ENCODE assay signal across 1 cellular context in the genomic region with DNA sequence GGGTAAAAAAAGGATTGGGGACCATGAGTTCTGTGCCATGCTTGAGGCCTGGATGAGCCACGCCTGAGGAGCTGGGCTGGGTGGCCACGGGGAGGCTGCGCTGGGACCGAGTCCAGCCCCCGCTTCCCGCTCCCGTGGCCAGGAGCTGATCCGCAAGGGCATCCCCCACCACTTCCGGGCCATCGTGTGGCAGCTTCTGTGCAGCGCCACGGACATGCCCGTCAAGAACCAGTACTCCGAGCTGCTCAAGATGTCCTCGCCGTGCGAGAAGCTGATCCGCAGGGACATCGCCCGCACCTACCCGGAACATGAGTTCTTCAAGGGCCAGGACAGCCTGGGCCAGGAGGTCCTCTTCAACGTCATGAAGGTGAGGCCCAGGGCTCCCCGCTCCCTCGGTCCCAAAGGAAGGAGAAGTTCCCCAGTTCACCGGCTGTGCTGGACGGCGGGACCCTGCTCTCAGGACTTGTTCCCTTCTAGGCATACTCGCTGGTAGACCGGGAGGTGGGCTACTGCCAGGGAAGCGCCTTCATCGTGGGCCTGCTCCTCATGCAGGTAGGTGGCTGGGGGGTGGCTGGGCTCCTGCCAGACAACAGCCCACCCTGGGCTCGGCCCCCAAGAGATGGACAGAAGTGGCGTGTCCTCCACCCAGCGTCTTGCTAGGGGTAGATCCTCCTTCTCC.
TF ChIP-seq lines count a peak whose summit lies in the region.

No MANE protein-coding gene starts in this region.

TF ChIP-seq in GM23338, 12 proteins besides CTCF, POLR2A, EP300 and RAD21 (continued from another document):
- TF ChIP-seq, protein P1, sequence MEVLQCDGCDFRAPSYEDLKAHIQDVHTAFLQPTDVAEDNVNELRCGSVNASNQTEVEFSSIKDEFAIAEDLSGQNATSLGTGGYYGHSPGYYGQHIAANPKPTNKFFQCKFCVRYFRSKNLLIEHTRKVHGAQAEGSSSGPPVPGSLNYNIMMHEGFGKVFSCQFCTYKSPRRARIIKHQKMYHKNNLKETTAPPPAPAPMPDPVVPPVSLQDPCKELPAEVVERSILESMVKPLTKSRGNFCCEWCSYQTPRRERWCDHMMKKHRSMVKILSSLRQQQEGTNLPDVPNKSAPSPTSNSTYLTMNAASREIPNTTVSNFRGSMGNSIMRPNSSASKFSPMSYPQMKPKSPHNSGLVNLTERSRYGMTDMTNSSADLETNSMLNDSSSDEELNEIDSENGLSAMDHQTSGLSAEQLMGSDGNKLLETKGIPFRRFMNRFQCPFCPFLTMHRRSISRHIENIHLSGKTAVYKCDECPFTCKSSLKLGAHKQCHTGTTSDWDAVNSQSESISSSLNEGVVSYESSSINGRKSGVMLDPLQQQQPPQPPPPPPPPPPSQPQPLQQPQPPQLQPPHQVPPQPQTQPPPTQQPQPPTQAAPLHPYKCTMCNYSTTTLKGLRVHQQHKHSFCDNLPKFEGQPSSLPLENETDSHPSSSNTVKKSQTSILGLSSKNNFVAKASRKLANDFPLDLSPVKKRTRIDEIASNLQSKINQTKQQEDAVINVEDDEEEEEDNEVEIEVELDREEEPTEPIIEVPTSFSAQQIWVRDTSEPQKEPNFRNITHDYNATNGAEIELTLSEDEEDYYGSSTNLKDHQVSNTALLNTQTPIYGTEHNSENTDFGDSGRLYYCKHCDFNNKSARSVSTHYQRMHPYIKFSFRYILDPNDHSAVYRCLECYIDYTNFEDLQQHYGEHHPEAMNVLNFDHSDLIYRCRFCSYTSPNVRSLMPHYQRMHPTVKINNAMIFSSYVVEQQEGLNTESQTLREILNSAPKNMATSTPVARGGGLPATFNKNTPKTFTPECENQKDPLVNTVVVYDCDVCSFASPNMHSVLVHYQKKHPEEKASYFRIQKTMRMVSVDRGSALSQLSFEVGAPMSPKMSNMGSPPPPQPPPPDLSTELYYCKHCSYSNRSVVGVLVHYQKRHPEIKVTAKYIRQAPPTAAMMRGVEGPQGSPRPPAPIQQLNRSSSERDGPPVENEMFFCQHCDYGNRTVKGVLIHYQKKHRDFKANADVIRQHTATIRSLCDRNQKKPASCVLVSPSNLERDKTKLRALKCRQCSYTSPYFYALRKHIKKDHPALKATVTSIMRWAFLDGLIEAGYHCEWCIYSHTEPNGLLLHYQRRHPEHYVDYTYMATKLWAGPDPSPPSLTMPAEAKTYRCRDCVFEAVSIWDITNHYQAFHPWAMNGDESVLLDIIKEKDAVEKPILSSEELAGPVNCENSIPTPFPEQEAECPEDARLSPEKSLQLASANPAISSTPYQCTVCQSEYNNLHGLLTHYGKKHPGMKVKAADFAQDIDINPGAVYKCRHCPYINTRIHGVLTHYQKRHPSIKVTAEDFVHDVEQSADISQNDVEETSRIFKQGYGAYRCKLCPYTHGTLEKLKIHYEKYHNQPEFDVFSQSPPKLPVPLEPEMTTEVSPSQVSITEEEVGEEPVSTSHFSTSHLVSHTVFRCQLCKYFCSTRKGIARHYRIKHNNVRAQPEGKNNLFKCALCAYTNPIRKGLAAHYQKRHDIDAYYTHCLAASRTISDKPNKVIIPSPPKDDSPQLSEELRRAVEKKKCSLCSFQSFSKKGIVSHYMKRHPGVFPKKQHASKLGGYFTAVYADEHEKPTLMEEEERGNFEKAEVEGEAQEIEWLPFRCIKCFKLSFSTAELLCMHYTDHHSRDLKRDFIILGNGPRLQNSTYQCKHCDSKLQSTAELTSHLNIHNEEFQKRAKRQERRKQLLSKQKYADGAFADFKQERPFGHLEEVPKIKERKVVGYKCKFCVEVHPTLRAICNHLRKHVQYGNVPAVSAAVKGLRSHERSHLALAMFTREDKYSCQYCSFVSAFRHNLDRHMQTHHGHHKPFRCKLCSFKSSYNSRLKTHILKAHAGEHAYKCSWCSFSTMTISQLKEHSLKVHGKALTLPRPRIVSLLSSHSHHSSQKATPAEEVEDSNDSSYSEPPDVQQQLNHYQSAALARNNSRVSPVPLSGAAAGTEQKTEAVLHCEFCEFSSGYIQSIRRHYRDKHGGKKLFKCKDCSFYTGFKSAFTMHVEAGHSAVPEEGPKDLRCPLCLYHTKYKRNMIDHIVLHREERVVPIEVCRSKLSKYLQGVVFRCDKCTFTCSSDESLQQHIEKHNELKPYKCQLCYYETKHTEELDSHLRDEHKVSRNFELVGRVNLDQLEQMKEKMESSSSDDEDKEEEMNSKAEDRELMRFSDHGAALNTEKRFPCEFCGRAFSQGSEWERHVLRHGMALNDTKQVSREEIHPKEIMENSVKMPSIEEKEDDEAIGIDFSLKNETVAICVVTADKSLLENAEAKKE (CRISPR knock-in tag; IDR thresholded peaks at IDR 0.05): no peak
- TF ChIP-seq CREB1 (CRISPR knock-in tag; IDR thresholded peaks at IDR 0.05; ENCODE audit: low read depth): no peak
- TF ChIP-seq, protein P2, sequence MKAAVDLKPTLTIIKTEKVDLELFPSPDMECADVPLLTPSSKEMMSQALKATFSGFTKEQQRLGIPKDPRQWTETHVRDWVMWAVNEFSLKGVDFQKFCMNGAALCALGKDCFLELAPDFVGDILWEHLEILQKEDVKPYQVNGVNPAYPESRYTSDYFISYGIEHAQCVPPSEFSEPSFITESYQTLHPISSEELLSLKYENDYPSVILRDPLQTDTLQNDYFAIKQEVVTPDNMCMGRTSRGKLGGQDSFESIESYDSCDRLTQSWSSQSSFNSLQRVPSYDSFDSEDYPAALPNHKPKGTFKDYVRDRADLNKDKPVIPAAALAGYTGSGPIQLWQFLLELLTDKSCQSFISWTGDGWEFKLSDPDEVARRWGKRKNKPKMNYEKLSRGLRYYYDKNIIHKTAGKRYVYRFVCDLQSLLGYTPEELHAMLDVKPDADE (IDR thresholded peaks at IDR 0.05): no peak
TF ChIP-seq in GM23338: peak in this region for 0.
